Comparison of ENCODE assay signal across 2 cellular contexts in genomic region chr12:69173358-69173757, GRCh38.
A peak's percentile ranks its signal among the peaks of the same experiment; 100 is the strongest.
TF ChIP-seq lines count a peak whose summit lies in the region.

No MANE protein-coding gene starts in this region.

TF ChIP-seq in H1, 55 proteins besides CTCF, POLR2A, EP300 and RAD21:
- TF ChIP-seq CEBPB (IDR thresholded peaks at IDR 0.05; ENCODE audit: low read depth, low read length): no peak
- no peak for TF ChIP-seq NANOG (IDR thresholded peaks at IDR 0.05; ENCODE audit: insufficient read depth, low read depth, low read length, poor library complexity, severe bottlenecking)
- TF ChIP-seq ZNF274 (IDR thresholded peaks at IDR 0.05; ENCODE audit: borderline replicate concordance, extremely low read depth, low read length): no peak
- no peak for TF ChIP-seq RXRA (IDR thresholded peaks at IDR 0.05; ENCODE audit: insufficient read depth, low read depth, low read length)
- TF ChIP-seq TBP (IDR thresholded peaks at IDR 0.05; ENCODE audit: low read depth, low read length): no peak
- TF ChIP-seq BRCA1 (IDR thresholded peaks at IDR 0.05; ENCODE audit: low read depth, low read length): no peak

TF ChIP-seq in neural cell, 6 proteins besides CTCF, POLR2A, EP300 and RAD21 (continued from another document):
- TF ChIP-seq REST (IDR thresholded peaks at IDR 0.05; ENCODE audit: borderline replicate concordance) (peak; percentile 88), EZH2 (IDR thresholded peaks at IDR 0.05; ENCODE audit: borderline replicate concordance, insufficient read depth, low read length, poor library complexity, severe bottlenecking) (no peak), POLR2AphosphoS5 (IDR thresholded peaks at IDR 0.05) (peak; percentile 73), MXI1 (conservative IDR thresholded peaks at IDR 0.05; ENCODE audit: poor library complexity, severe bottlenecking) (peak; percentile 42)
